ENCODE assay signal across 10 cellular contexts in the genomic region with DNA sequence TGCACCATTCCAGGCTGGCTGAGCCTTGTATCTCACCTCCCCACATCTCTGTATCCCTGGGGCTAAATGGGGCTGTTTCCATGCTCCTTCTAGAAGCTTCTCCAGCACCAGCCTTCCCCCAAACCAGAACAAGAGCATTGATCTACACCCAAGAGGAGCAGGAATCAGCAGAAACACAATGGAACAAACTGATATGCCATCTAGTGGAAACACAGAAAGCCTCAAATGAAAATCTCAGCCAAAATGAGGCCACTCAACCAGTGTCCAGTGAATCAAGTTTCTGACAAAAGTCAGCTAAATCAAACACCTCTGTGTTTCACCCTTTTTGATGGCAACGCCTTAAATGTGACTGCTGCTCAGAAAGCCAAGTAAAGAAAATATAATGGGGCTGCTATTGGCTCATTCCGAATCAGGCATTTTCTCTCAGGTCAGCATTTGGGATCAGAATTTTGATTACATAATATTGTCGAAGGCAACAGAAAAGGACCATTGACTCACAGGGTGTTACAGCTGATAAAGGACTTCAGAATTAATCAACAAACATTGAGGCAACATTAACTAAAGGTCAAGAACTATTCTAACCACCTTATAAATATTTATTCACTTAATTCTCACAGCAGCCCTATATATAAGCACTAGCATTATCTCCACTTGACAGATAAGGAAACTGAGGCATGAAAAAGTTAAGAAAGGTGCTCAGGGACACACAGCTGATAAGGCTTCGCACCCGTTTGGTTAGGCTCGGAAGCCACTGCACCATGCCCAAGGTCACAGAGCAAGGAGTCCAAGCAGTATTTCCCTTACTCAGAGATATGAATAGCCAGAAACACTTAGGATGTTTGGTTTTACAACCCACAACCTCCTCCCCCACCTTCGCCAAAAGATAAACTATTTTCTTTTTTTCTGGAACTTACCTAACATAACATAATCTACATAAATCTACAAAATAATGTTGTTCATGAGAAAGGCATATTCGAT.
DNase-seq lines count a peak whose midpoint lies in the region; TF ChIP-seq lines count a peak whose summit lies in the region.
"Had no signal": no experiment of that assay in that cellular context is flagged by ENCODE, and none has a peak within 500 bp of the region (broad histone marks: within the 10 kb centered on the region; RNA-seq: fewer than 3 reads in every experiment).

No MANE protein-coding gene starts in this region.

- CTCF ChIA-PET in PC-9 (lab: Charles Lee), result no interaction called here

- no peaks in the 10 kb centered on the region for H3F3A ChIP-seq in PC-9 (ENCODE audit: insufficient read depth, low read depth)

- H3K36me3 ChIP-seq in adipocyte (ENCODE audit: control insufficient read depth, insufficient read depth, low read length, severe bottlenecking) (no peaks in the 10 kb centered on the region), iPS-18a (ENCODE audit: control insufficient read depth, low read depth, low read length) (no peaks in the 10 kb centered on the region), spleen (no peaks in the 10 kb centered on the region), PC-9 (ENCODE audit: low read depth) (no peaks in the 10 kb centered on the region)
- H3K36me3 ChIP-seq: sigmoid colon had no signal

- no peak overlapping the region for H3K27ac ChIP-seq in iPS-18a (ENCODE audit: low read length)
- H3K27ac ChIP-seq in spleen, result peak overlapping the region in 7 of 8 donors; percentile 26 to 74 (median 52)
- no peak overlapping the region for H3K27ac ChIP-seq in PC-9
- H3K27ac ChIP-seq: KMS-11, sigmoid colon had no signal

- H3K9me2 ChIP-seq in PC-9 (ENCODE audit: insufficient read depth), result no peaks in the 10 kb centered on the region

- H3K4me1 ChIP-seq in adipocyte (ENCODE audit: control insufficient read depth, insufficient read depth, low read length) (peaks cover 51% of the 10 kb centered on the region), iPS-18a (ENCODE audit: control insufficient read depth, low read depth, low read length) (peaks cover 20% of the 10 kb centered on the region), spleen (peaks cover 0 to 18% (median 0%) of the 10 kb centered on the region in 6 donors), PC-9 (replicated peaks; ENCODE audit: insufficient read depth) (no peaks in the 10 kb centered on the region)

- H3K4me3 ChIP-seq in adipocyte (ENCODE audit: low read length) (peak overlapping the region; percentile 9), iPS-18a (ENCODE audit: low read length) (peak overlapping the region; percentile 13), spleen (no peak overlapping the region), PC-9 (no peak overlapping the region)
- H3K4me3 ChIP-seq: sigmoid colon had no signal

- TF ChIP-seq CTCF in spleen (IDR thresholded peaks at IDR 0.05 in 8 of 11, conservative IDR thresholded peaks at IDR 0.05 in 3 of 11), result no peak
- TF ChIP-seq CTCF in PC-9 (conservative IDR thresholded peaks at IDR 0.05), result no peak

- H3K79me2 ChIP-seq in PC-9 (ENCODE audit: low read depth), result no peaks in the 10 kb centered on the region

- H3K27me3 ChIP-seq in adipocyte (replicated peaks; ENCODE audit: control insufficient read depth, insufficient read depth, low read length) (no peaks in the 10 kb centered on the region), iPS-18a (ENCODE audit: control insufficient read depth, insufficient read depth, low read length) (no peaks in the 10 kb centered on the region), spleen (replicated peaks in 1 of 7) (no peaks in the 10 kb centered on the region), PC-9 (ENCODE audit: insufficient read depth, low read depth) (peaks cover under 1% of the 10 kb centered on the region; the same call in 1 of the 2 replicates)
- H3K27me3 ChIP-seq: sigmoid colon had no signal

- intact Hi-C loops in spleen (cut with DNase I; ENCODE audit: low total_unique reads), result loop anchor here (2.0 kb wide), 1 partner anchor 182 kb away; no protein-coding TSS in a partner anchor
- intact Hi-C loops in PC-9 (cut with micrococcal nuclease; ENCODE audit: unreplicated experiment), result no loop called here

- H3K4me2 ChIP-seq in PC-9, result no peak overlapping the region
- H3K4me2 ChIP-seq: KMS-11 had no signal

- H3K9ac ChIP-seq in adipocyte (ENCODE audit: low read length) (peak overlapping the region; percentile 39), iPS-18a (ENCODE audit: low read length) (no peak overlapping the region)
- H3K9ac ChIP-seq: KMS-11 had no signal

- POLR2A ChIA-PET in PC-9 (lab: Charles Lee; ENCODE audit: unreplicated experiment), result no interaction called here

- H3K9me3 ChIP-seq in adipocyte (ENCODE audit: control insufficient read depth, low read length) (no peaks in the 10 kb centered on the region), iPS-18a (ENCODE audit: control insufficient read depth, low read depth, low read length) (no peaks in the 10 kb centered on the region), spleen (no peaks in the 10 kb centered on the region), PC-9 (ENCODE audit: insufficient read depth, low read depth) (no peaks in the 10 kb centered on the region)
- H3K9me3 ChIP-seq: sigmoid colon had no signal

- H4K20me1 ChIP-seq in PC-9 (ENCODE audit: insufficient read depth), result no peaks in the 10 kb centered on the region

- WGBS in spleen, 5 donors, result 56 to 79% (median 70%) methylated on average over 8 of the region's 8 CpGs

- no peak for TF ChIP-seq POLR2A in spleen (IDR thresholded peaks at IDR 0.05)

- DNase-seq in SIG-M5 treated with dmso at 0.1 percent for 504 hours (lab: John Stamatoyannopoulos, UW; ENCODE audit: unreplicated experiment) (peak; percentile 8), SIG-M5 (lab: John Stamatoyannopoulos, UW) (no peak), adipocyte (ENCODE audit: low read depth) (no peak), spleen (no peak), PC-9 (no peak)
- DNase-seq in effector CD8-positive, alpha-beta T cell (lab: John Stamatoyannopoulos, UW), result no peak
- no peak for DNase-seq in activated CD8-positive, alpha-beta memory T cell treated with anti-CD3 and anti-CD28 coated beads, Interleukin-2, amount 50 U/mL, for 48 hours
- DNase-seq: sigmoid colon had no signal

- BruUV-seq in PC-9 (replicated peaks; lab: Mats Ljungman, UMichigan), result no TSS peak

- no peak overlapping the region for H2AFZ ChIP-seq in PC-9

Comparison
In these comparisons a context has a peak if more than half of its experiments do, and no peak if none do; other contexts are left out.
1. H3K4me3 ChIP-seq: peak in adipocyte (single experiment) and iPS-18a (single experiment); none in spleen (0 of 8) and PC-9 (single experiment).
2. H3K27ac ChIP-seq: peak in spleen (7 of 8); none in iPS-18a (single experiment) and PC-9 (single experiment).